In the genomic region with DNA sequence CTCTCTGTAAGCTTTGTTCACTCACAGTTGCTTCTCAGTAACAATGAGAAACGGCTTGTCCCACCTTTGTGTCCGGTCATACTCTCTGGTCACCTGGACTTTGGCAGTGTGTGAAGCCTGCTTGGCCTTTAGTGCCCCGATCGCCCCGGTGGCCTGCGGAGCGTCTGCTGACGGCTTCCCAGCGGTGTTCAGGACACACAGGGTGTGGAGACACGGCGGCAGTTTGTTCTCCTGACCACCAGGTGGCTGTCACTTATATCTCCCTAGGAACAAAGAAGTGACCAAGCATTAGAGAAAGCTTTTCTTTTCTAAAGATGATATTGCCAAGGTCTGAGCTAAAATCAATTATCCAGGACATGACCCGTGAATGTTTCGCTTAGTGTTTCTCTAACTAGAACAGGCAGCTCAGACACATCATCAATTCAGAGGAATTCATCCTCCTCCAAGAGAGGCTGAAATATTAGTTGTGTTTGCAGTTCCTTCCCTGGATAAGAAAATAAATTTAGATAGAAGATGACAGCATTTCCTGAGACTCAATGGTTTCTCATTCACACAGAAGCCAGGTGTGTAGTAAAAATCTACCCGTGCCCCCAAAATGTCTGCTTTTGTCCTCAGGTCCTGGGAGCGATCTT, we compare ENCODE assay signal across 10 cellular contexts.
DNase-seq lines count a peak whose midpoint lies in the region; ATAC-seq, FAIRE-seq and TF ChIP-seq lines count a peak whose summit lies in the region.
"Had no signal": no experiment of that assay in that cellular context is flagged by ENCODE, and none has a peak within 500 bp of the region (broad histone marks: within the 10 kb centered on the region; RNA-seq: fewer than 3 reads in every experiment).

No MANE protein-coding gene starts in this region.

- H3K4me3 ChIP-seq in PC-9 (no peak overlapping the region), epithelial cell of proximal tubule (ENCODE audit: low read depth, low read length) (peak overlapping the region; percentile 23), small intestine (ENCODE audit: low read depth in 1 of 2, low read length in 2 of 2) (no peak overlapping the region)
- H3K4me3 ChIP-seq: BLaER1 had no signal

- H3K4me1 Mint-ChIP-seq in activated CD4-positive, alpha-beta T cell treated with anti-CD3 and anti-CD28 coated beads for 36 hours, result no peaks in the 10 kb centered on the region

- H3K4me2 ChIP-seq in PC-9, result no peak overlapping the region
- H3K4me2 ChIP-seq: BLaER1 had no signal

- H3K9me3 Mint-ChIP-seq in activated CD4-positive, alpha-beta T cell treated with anti-CD3 and anti-CD28 coated beads for 36 hours (ENCODE audit: low read depth), result no peaks in the 10 kb centered on the region

- H3F3A ChIP-seq in PC-9 (ENCODE audit: insufficient read depth, low read depth), result no peaks in the 10 kb centered on the region

- H3K27ac ChIP-seq in PC-9 (no peak overlapping the region), small intestine (ENCODE audit: low read depth in 1 of 2, low read length in 1 of 2) (no peak overlapping the region)
- H3K27ac ChIP-seq: BLaER1, neutrophil had no signal

- H3K4me3 Mint-ChIP-seq in activated CD4-positive, alpha-beta T cell treated with anti-CD3 and anti-CD28 coated beads for 36 hours, result no peak overlapping the region

- ATAC-seq in activated CD4-positive, alpha-beta T cell treated with anti-CD3 and anti-CD28 coated beads for 36 hours, result no peak
- no peak for ATAC-seq in HG02571 (IDR thresholded peaks at IDR 0.05; ENCODE audit: unreplicated experiment)
- no peak for ATAC-seq in GM19324 (IDR thresholded peaks at IDR 0.05; ENCODE audit: low FRiP score, unreplicated experiment)

- H3K36me3 Mint-ChIP-seq in activated CD4-positive, alpha-beta T cell treated with anti-CD3 and anti-CD28 coated beads for 36 hours (ENCODE audit: low read depth), result no peaks in the 10 kb centered on the region

- no peaks in the 10 kb centered on the region for H3K9me2 ChIP-seq in PC-9 (ENCODE audit: insufficient read depth)

- no peak overlapping the region for H2AFZ ChIP-seq in PC-9

- POLR2A ChIA-PET in activated CD4-positive, alpha-beta T cell treated with anti-CD3 and anti-CD28 coated beads for 36 hours (lab: Charles Lee), result interaction anchor here (0.6 kb wide), 1 partner anchor 26 kb away, joined by 3 read pairs; no protein-coding TSS in a partner anchor
- POLR2A ChIA-PET in PC-9 (lab: Charles Lee; ENCODE audit: unreplicated experiment), result no interaction called here

- peak; percentile 22 for DNase-seq in activated CD4-positive, alpha-beta T cell treated with anti-CD3 and anti-CD28 coated beads for 36 hours
- DNase-seq in activated CD4-positive, alpha-beta T cell treated with anti-CD3 and anti-CD28 coated beads for 1 hour, result no peak
- peak; percentile 33 to 37 for DNase-seq in PC-9
- no peak for DNase-seq in epithelial cell of proximal tubule (ENCODE audit: low read depth)
- peak; percentile 64 for DNase-seq in small intestine
- DNase-seq in nucleus accumbens (lab: John Stamatoyannopoulos, UW), result no peak

- no peaks in the 10 kb centered on the region for H3K79me2 ChIP-seq in PC-9 (ENCODE audit: low read depth)

- H3K27me3 ChIP-seq in PC-9 (ENCODE audit: insufficient read depth, low read depth), result peaks cover 16% of the 10 kb centered on the region
- no peaks in the 10 kb centered on the region for H3K27me3 ChIP-seq in small intestine (ENCODE audit: control insufficient read depth in 2 of 2, insufficient read depth in 2 of 2, low read length in 2 of 2)
- H3K27me3 ChIP-seq: BLaER1, neutrophil had no signal

- CTCF ChIA-PET in activated CD4-positive, alpha-beta T cell treated with anti-CD3 and anti-CD28 coated beads for 36 hours (lab: Charles Lee), result interaction anchor here (0.8 to 0.9 kb wide), 2 partner anchors 25 to 53 kb away, joined by 3 to 4 read pairs; no protein-coding TSS in a partner anchor
- CTCF ChIA-PET in PC-9 (lab: Charles Lee), result no interaction called here

- peak; percentile 62 for TF ChIP-seq CTCF in PC-9 (conservative IDR thresholded peaks at IDR 0.05)
- peak; percentile 70 for TF ChIP-seq CTCF in epithelial cell of proximal tubule (conservative IDR thresholded peaks at IDR 0.05; ENCODE audit: low read depth, low read length)

- H3K9me3 ChIP-seq in PC-9 (ENCODE audit: insufficient read depth, low read depth), result no peaks in the 10 kb centered on the region
- no peaks in the 10 kb centered on the region for H3K9me3 ChIP-seq in small intestine (ENCODE audit: control insufficient read depth, low read depth)
- H3K9me3 ChIP-seq: neutrophil had no signal

- no peaks in the 10 kb centered on the region for H3K27me3 Mint-ChIP-seq in activated CD4-positive, alpha-beta T cell treated with anti-CD3 and anti-CD28 coated beads for 36 hours

- no peaks in the 10 kb centered on the region for H3K36me3 ChIP-seq in PC-9 (ENCODE audit: low read depth)
- H3K36me3 ChIP-seq in small intestine (ENCODE audit: control insufficient read depth in 2 of 2, insufficient read depth in 2 of 2, low read length in 2 of 2), result no peaks in the 10 kb centered on the region
- H3K36me3 ChIP-seq: BLaER1, neutrophil had no signal

- no TSS peak for BruUV-seq in PC-9 (replicated peaks; lab: Mats Ljungman, UMichigan)

- intact Hi-C loops in activated CD4-positive, alpha-beta T cell treated with anti-CD3 and anti-CD28 coated beads for 36 hours (cut with DNase I, micrococcal nuclease), result no loop called here
- intact Hi-C loops in PC-9 (cut with micrococcal nuclease; ENCODE audit: unreplicated experiment), result no loop called here

- 34 to 62% (median 49%) methylated on average over 15 of the region's 15 CpGs for WGBS in small intestine, 3 donors

- H4K20me1 ChIP-seq in PC-9 (ENCODE audit: insufficient read depth), result no peaks in the 10 kb centered on the region
- H4K20me1 ChIP-seq: BLaER1 had no signal

- no peak overlapping the region for H3K27ac Mint-ChIP-seq in activated CD4-positive, alpha-beta T cell treated with anti-CD3 and anti-CD28 coated beads for 36 hours

- H3K4me1 ChIP-seq in PC-9 (replicated peaks; ENCODE audit: insufficient read depth) (no peaks in the 10 kb centered on the region), small intestine (ENCODE audit: control insufficient read depth in 2 of 2, insufficient read depth in 1 of 2, low read depth in 1 of 2, low read length in 1 of 2) (no peaks in the 10 kb centered on the region)
- H3K4me1 ChIP-seq: BLaER1 had no signal

- no peak for FAIRE-seq in small intestine (lab: Jason Lieb, UNC)

Comparison
In these comparisons a context has a peak if more than half of its experiments do, and no peak if none do; other contexts are left out.
1. DNase-seq: peak in activated CD4-positive, alpha-beta T cell treated with anti-CD3 and anti-CD28 coated beads for 36 hours (single experiment), PC-9 (2 of 2) and small intestine (single experiment); none in activated CD4-positive, alpha-beta T cell treated with anti-CD3 and anti-CD28 coated beads for 1 hour (single experiment), epithelial cell of proximal tubule (single experiment) and nucleus accumbens (0 of 56).